ENCODE assay signal across 11 cellular contexts in the genomic region with DNA sequence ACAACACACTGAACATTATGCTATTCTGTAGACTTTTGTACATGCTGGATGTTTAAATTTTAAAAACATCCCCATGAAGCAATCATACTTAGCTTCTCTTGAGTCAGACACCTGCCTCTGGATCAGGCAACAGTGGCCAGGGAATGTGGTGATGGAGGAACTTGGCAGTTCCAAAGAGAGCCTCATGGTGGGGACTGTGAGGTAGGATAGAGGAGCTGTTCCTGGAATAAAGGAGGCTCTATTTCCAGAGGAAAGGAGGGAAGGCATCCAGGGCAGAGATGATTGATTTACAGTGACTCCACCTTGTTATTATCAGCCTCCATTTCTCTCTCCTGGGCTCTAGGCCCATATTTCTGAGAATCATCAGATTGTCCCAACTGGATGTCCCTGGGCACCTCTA. TPM values are rescaled to one million over a fixed set of nuclear protein-coding genes. Genes with fewer than 3 reads are reported as not detected.
DNase-seq lines count a peak whose midpoint lies in the region; ATAC-seq and TF ChIP-seq lines count a peak whose summit lies in the region.
"Had no signal": no experiment of that assay in that cellular context is flagged by ENCODE, and none has a peak within 500 bp of the region (broad histone marks: within the 10 kb centered on the region; RNA-seq: fewer than 3 reads in every experiment).

No MANE protein-coding gene starts in this region.

- H3K36me3 ChIP-seq in WERI-Rb-1 (no peaks in the 10 kb centered on the region), thyroid gland (no peaks in the 10 kb centered on the region)

- no peaks in the 10 kb centered on the region for H3K27me3 ChIP-seq in WERI-Rb-1 (ENCODE audit: insufficient read depth, low read depth, severe bottlenecking)
- H3K27me3 ChIP-seq in thyroid gland: no peaks in the 10 kb centered on the region

- H3K27ac ChIP-seq in WERI-Rb-1 (no peak overlapping the region), thyroid gland (no peak overlapping the region)

- peaks cover 0 to 4% of the 10 kb centered on the region in 2 donors for H3K4me1 ChIP-seq in thyroid gland

- TF ChIP-seq CTCF in WERI-Rb-1 (IDR thresholded peaks at IDR 0.05; ENCODE audit: low read depth, low read length) (peak; percentile 51), thyroid gland (IDR thresholded peaks at IDR 0.05) (peak in 4 of 6 experiments; percentile 10 to 45 (median 34))

- no peak for TF ChIP-seq POLR2A in thyroid gland (IDR thresholded peaks at IDR 0.05)

- H3K9me3 ChIP-seq in WERI-Rb-1 (ENCODE audit: severe bottlenecking) (no peaks in the 10 kb centered on the region), thyroid gland (no peaks in the 10 kb centered on the region)

- no peak for ATAC-seq in HG02623 (IDR thresholded peaks at IDR 0.05; ENCODE audit: unreplicated experiment)
- ATAC-seq: left cardiac atrium had no signal

- no peak overlapping the region for H3K4me3 ChIP-seq in WERI-Rb-1 (ENCODE audit: low read depth, low read length)
- H3K4me3 ChIP-seq in thyroid gland (replicated peaks in 1 of 3): no peak overlapping the region

- intact Hi-C loops in thyroid gland (cut with DNase I): no loop called here

- DNase-seq in NCI-H2081 (lab: John Stamatoyannopoulos, UW) (peak; percentile 30 to 63), NCI-H2081 treated with DMSO at 0.1 percent for 48 hours (lab: John Stamatoyannopoulos, UW) (no peak), WERI-Rb-1 (peak; percentile 33), iPS-NIHi7 (ENCODE audit: extremely low spot score) (peak; percentile 76), thyroid gland (peak; percentile 24 to 29), RPMI8226 (no peak), dedifferentiated amniotic fluid mesenchymal stem cell (ENCODE audit: extremely low spot score) (no peak)
- DNase-seq: activated gamma-delta T cell treated with Interleukin-2 at 50 U/mL for 16 hours, left cardiac atrium, NCI-H1105 treated with DMSO at 0.1 percent for 48 hours had no signal

RNA-seq across cellular contexts. Expression of a gene that starts 35.0 kb away (rescaled TPM):
- total RNA-seq in thyroid gland: 1 to 10 TPM; 7.3 to 9.5 (median 8.4) TPM

Comparison
In these comparisons a context has a peak if more than half of its experiments do, and no peak if none do; other contexts are left out.
1. DNase-seq: peak in NCI-H2081 (2 of 2), WERI-Rb-1 (single experiment), iPS-NIHi7 (single experiment) and thyroid gland (2 of 2); none in NCI-H2081 treated with DMSO at 0.1 percent for 48 hours (single experiment), RPMI8226 (single experiment) and dedifferentiated amniotic fluid mesenchymal stem cell (single experiment).